1 cellular context compared by ENCODE assay signal in genomic region chr5:56309262-56309826, GRCh38.
TF ChIP-seq lines count a peak whose summit lies in the region.

No MANE protein-coding gene starts in this region.

TF ChIP-seq in SK-N-SH, 30 proteins besides CTCF, POLR2A, EP300 and RAD21 (continued from another document):
- TF ChIP-seq, protein P1, sequence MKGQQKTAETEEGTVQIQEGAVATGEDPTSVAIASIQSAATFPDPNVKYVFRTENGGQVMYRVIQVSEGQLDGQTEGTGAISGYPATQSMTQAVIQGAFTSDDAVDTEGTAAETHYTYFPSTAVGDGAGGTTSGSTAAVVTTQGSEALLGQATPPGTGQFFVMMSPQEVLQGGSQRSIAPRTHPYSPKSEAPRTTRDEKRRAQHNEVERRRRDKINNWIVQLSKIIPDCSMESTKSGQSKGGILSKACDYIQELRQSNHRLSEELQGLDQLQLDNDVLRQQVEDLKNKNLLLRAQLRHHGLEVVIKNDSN (IDR thresholded peaks at IDR 0.05; ENCODE audit: borderline replicate concordance, low read depth): no peak
- TF ChIP-seq REST (IDR thresholded peaks at IDR 0.05; ENCODE audit: low read depth, low read length): no peak
